ENCODE assay signal across 16 cellular contexts in genomic region chr11:29534831-29535230, GRCh38.
DNase-seq lines count a peak whose midpoint lies in the region; ATAC-seq and TF ChIP-seq lines count a peak whose summit lies in the region.
"Had no signal": no experiment of that assay in that cellular context is flagged by ENCODE, and none has a peak within 500 bp of the region (broad histone marks: within the 10 kb centered on the region; RNA-seq: fewer than 3 reads in every experiment).

No MANE protein-coding gene starts in this region.

- H3K4me3 ChIP-seq in fibroblast of the aortic adventitia (ENCODE audit: low read depth, low read length) = no peak overlapping the region
- no peak overlapping the region for H3K4me3 ChIP-seq in prostate gland

- no peaks in the 10 kb centered on the region for H3K27me3 ChIP-seq in prostate gland (replicated peaks; ENCODE audit: insufficient read depth)

- no peaks in the 10 kb centered on the region for H3K36me3 ChIP-seq in prostate gland

- intact Hi-C loops in prostate gland (cut with DNase I) = no loop called here

- H3K36me3 Mint-ChIP-seq in activated CD8-positive, alpha-beta T cell treated with anti-CD3 and anti-CD28 coated beads, Interleukin-2, amount 10 ng/mL, durations not matched to agents 7 days and 5 days (ENCODE audit: low read depth) = no peaks in the 10 kb centered on the region
- H3K36me3 Mint-ChIP-seq: CD4-positive, CD25-positive, alpha-beta regulatory T cell had no signal

- no peak overlapping the region for H3K27ac Mint-ChIP-seq in activated CD8-positive, alpha-beta T cell treated with anti-CD3 and anti-CD28 coated beads, Interleukin-2, amount 10 ng/mL, durations not matched to agents 7 days and 5 days
- H3K27ac Mint-ChIP-seq: CD4-positive, CD25-positive, alpha-beta regulatory T cell had no signal

- H3K4me1 ChIP-seq in prostate gland (replicated peaks) = no peaks in the 10 kb centered on the region

- no peaks in the 10 kb centered on the region for H3K4me1 Mint-ChIP-seq in activated CD8-positive, alpha-beta T cell treated with anti-CD3 and anti-CD28 coated beads, Interleukin-2, amount 10 ng/mL, durations not matched to agents 7 days and 5 days (ENCODE audit: low read depth)

- H3K27ac ChIP-seq in RWPE1 (no peak overlapping the region), prostate gland (no peak overlapping the region)

- TF ChIP-seq POLR2A in prostate gland (IDR thresholded peaks at IDR 0.05) = no peak

- no peak for ATAC-seq in activated CD8-positive, alpha-beta T cell treated with anti-CD3 and anti-CD28 coated beads, Interleukin-2, amount 10 ng/mL, durations not matched to agents 7 days and 5 days

- DNase-seq in A172 (ENCODE audit: low spot score) (peak; percentile 8), HCEC 1CT (peak; percentile 36), RWPE1 (ENCODE audit: low spot score) (peak; percentile 13), fibroblast of the aortic adventitia (ENCODE audit: low read depth) (peak; percentile 3), prostate gland (ENCODE audit: low spot score) (no peak), GM13976 (ENCODE audit: low spot score) (no peak), T1000 (lab: John Stamatoyannopoulos, UW) (no peak)
- DNase-seq in activated CD8-positive, alpha-beta T cell treated with anti-CD3 and anti-CD28 coated beads, Interleukin-2, amount 10 ng/mL, durations not matched to agents 7 days and 5 days = no peak
- DNase-seq: 8988T; AML-193; CD4-positive, CD25-positive, alpha-beta regulatory T cell; DMS79; H7; NCI-H1092 treated with DMSO at 0.1 percent for 48 hours; NCI-H1694 treated with DMSO at 0.1 percent for 48 hours; NCI-H446 treated with DMSO at 0.1 percent for 48 hours had no signal

- CTCF ChIA-PET in RWPE1 (lab: Yijun Ruan, JAX) = interaction anchor here (0.6 kb wide), 1 partner anchor 446 kb away, joined by 3 read pairs; no protein-coding TSS in a partner anchor
- CTCF ChIA-PET in activated CD8-positive, alpha-beta T cell treated with anti-CD3 and anti-CD28 coated beads, Interleukin-2, amount 10 ng/mL, durations not matched to agents 7 days and 5 days (lab: Charles Lee) = no interaction called here

- no peaks in the 10 kb centered on the region for H3K9me3 ChIP-seq in prostate gland

- H3K9me3 Mint-ChIP-seq in activated CD8-positive, alpha-beta T cell treated with anti-CD3 and anti-CD28 coated beads, Interleukin-2, amount 10 ng/mL, durations not matched to agents 7 days and 5 days (ENCODE audit: insufficient read depth) = no peaks in the 10 kb centered on the region

- TF ChIP-seq CTCF in RWPE1 (conservative IDR thresholded peaks at IDR 0.05; ENCODE audit: low read depth) = no peak
- TF ChIP-seq CTCF in fibroblast of the aortic adventitia (IDR thresholded peaks at IDR 0.05; ENCODE audit: insufficient read depth, low read length) = no peak
- no peak for TF ChIP-seq CTCF in prostate gland (IDR thresholded peaks at IDR 0.05)
- TF ChIP-seq CTCF in GM13976 (IDR thresholded peaks at IDR 0.05; ENCODE audit: borderline replicate concordance, control extremely low read depth, extremely low read depth, insufficient read depth, missing control alignments) = no peak

- in situ Hi-C loops in GM13976 (cut with MboI; ENCODE audit: low sequenced_read_pairs, unreplicated experiment) = no loop called here

- H3K4me3 Mint-ChIP-seq in activated CD8-positive, alpha-beta T cell treated with anti-CD3 and anti-CD28 coated beads, Interleukin-2, amount 10 ng/mL, durations not matched to agents 7 days and 5 days = no peak overlapping the region
- H3K4me3 Mint-ChIP-seq: CD4-positive, CD25-positive, alpha-beta regulatory T cell had no signal

- no peaks in the 10 kb centered on the region for H3K27me3 Mint-ChIP-seq in activated CD8-positive, alpha-beta T cell treated with anti-CD3 and anti-CD28 coated beads, Interleukin-2, amount 10 ng/mL, durations not matched to agents 7 days and 5 days (ENCODE audit: low read depth)
- H3K27me3 Mint-ChIP-seq: CD4-positive, CD25-positive, alpha-beta regulatory T cell had no signal

- POLR2A ChIA-PET in RWPE1 (lab: Yijun Ruan, JAX; ENCODE audit: low non-redundant PET) = no interaction called here
- POLR2A ChIA-PET in activated CD8-positive, alpha-beta T cell treated with anti-CD3 and anti-CD28 coated beads, Interleukin-2, amount 10 ng/mL, durations not matched to agents 7 days and 5 days (lab: Charles Lee) = no interaction called here

Comparison
In these comparisons a context has a peak if more than half of its experiments do, and no peak if none do; other contexts are left out.
1. DNase-seq: peak in A172 (single experiment), HCEC 1CT (single experiment), RWPE1 (single experiment) and fibroblast of the aortic adventitia (single experiment); none in activated CD8-positive, alpha-beta T cell treated with anti-CD3 and anti-CD28 coated beads, Interleukin-2, amount 10 ng/mL, durations not matched to agents 7 days and 5 days (single experiment), prostate gland (single experiment), GM13976 (single experiment) and T1000 (single experiment).